Comparison of ENCODE assay signal across 11 cellular contexts in genomic region chr6:168678177-168678576, GRCh38.
"Had no signal": no experiment of that assay in that cellular context is flagged by ENCODE, and none has a peak within 500 bp of the region (broad histone marks: within the 10 kb centered on the region; RNA-seq: fewer than 3 reads in every experiment).

No MANE protein-coding gene starts in this region.

- H3K27me3 Mint-ChIP-seq: activated naive CD8-positive, alpha-beta T cell treated with anti-CD3 and anti-CD28 coated beads, Interleukin-2, amount 10 ng/mL, durations not matched to agents 7 days and 5 days had no signal

- H3K9me3 ChIP-seq: breast epithelium, heart left ventricle, pancreas had no signal

- H3K4me3 Mint-ChIP-seq: activated naive CD8-positive, alpha-beta T cell treated with anti-CD3 and anti-CD28 coated beads, Interleukin-2, amount 10 ng/mL, durations not matched to agents 7 days and 5 days; stimulated activated effector memory CD8-positive, alpha-beta T cell treated with anti-CD3 and anti-CD28 coated beads, Interleukin-12 subunit alpha, Interleukin-12 subunit beta, amount 100 ng/mL, for 72 hours had no signal

- H3K36me3 Mint-ChIP-seq: activated naive CD8-positive, alpha-beta T cell treated with anti-CD3 and anti-CD28 coated beads, Interleukin-2, amount 10 ng/mL, durations not matched to agents 7 days and 5 days; stimulated activated effector memory CD8-positive, alpha-beta T cell treated with anti-CD3 and anti-CD28 coated beads, Interleukin-12 subunit alpha, Interleukin-12 subunit beta, amount 100 ng/mL, for 72 hours had no signal

- DNase-seq: activated naive CD4-positive, alpha-beta T cell; activated naive CD8-positive, alpha-beta T cell treated with anti-CD3 and anti-CD28 coated beads, Interleukin-2, amount 10 ng/mL, durations not matched to agents 7 days and 5 days; activated T-cell treated with anti-CD3 and anti-CD28 coated beads for 4 hours; anterior cingulate cortex; cerebellar nuclear complex; effector CD8-positive, alpha-beta T cell; heart left ventricle; left cardiac atrium; pancreas had no signal

- H3K4me3 ChIP-seq: breast epithelium, heart left ventricle, pancreas had no signal

- H3K4me1 Mint-ChIP-seq: activated naive CD8-positive, alpha-beta T cell treated with anti-CD3 and anti-CD28 coated beads, Interleukin-2, amount 10 ng/mL, durations not matched to agents 7 days and 5 days; stimulated activated effector memory CD8-positive, alpha-beta T cell treated with anti-CD3 and anti-CD28 coated beads, Interleukin-12 subunit alpha, Interleukin-12 subunit beta, amount 100 ng/mL, for 72 hours had no signal

- H3K27me3 ChIP-seq: breast epithelium, heart left ventricle, pancreas had no signal

- H3K4me1 ChIP-seq: breast epithelium, heart left ventricle, pancreas had no signal

- H3K36me3 ChIP-seq: breast epithelium, heart left ventricle, pancreas had no signal

- H3K27ac ChIP-seq: breast epithelium, heart left ventricle, pancreas had no signal

- H3K27ac Mint-ChIP-seq: activated naive CD8-positive, alpha-beta T cell treated with anti-CD3 and anti-CD28 coated beads, Interleukin-2, amount 10 ng/mL, durations not matched to agents 7 days and 5 days; stimulated activated effector memory CD8-positive, alpha-beta T cell treated with anti-CD3 and anti-CD28 coated beads, Interleukin-12 subunit alpha, Interleukin-12 subunit beta, amount 100 ng/mL, for 72 hours had no signal

- H3K9me3 Mint-ChIP-seq: activated naive CD8-positive, alpha-beta T cell treated with anti-CD3 and anti-CD28 coated beads, Interleukin-2, amount 10 ng/mL, durations not matched to agents 7 days and 5 days; stimulated activated effector memory CD8-positive, alpha-beta T cell treated with anti-CD3 and anti-CD28 coated beads, Interleukin-12 subunit alpha, Interleukin-12 subunit beta, amount 100 ng/mL, for 72 hours had no signal

- ATAC-seq: heart left ventricle; left cardiac atrium; pancreas; stimulated activated effector memory CD8-positive, alpha-beta T cell treated with anti-CD3 and anti-CD28 coated beads, Interleukin-12 subunit alpha, Interleukin-12 subunit beta, amount 100 ng/mL, for 72 hours had no signal
